Comparison of ENCODE assay signal across 10 cellular contexts in the genomic region with DNA sequence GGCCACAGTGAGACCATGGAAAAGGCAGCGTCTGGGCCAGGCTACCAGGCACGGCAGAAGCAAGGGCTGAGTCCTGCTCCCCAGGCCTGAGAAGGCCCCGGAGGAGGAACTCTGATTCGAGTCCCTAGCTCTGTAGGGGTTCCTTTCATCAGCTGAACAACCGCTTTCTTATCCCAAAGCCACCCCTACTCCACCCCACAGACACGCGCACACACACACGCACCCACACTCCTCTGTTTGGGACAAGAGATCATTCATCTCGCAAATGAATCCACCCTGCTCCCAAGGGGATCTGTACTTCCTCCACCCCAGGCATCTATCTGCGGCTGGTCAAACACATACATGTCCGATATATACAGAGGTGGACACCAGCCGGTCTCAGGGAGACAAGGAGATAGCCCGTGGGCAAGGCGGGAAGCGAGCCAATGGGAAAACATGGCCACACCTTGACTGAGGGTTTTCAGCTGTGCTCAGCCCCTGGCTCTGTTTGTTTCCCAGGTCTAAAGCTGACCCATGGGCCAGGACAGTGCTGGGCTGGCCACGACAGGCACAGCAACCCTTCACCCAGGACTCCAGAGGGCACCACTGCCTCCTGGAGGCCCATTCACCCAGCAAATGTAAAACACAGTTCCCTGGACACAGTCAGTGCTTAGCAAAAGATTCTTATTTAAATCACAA. TPM values are rescaled to one million over a fixed set of nuclear protein-coding genes. Genes with fewer than 3 reads are reported as not detected.
DNase-seq lines count a peak whose midpoint lies in the region; ATAC-seq and TF ChIP-seq lines count a peak whose summit lies in the region.
"Had no signal": no experiment of that assay in that cellular context is flagged by ENCODE, and none has a peak within 500 bp of the region (broad histone marks: within the 10 kb centered on the region; RNA-seq: fewer than 3 reads in every experiment).

No MANE protein-coding gene starts in this region.

- no peak for TF ChIP-seq POLR2A in prostate gland (IDR thresholded peaks at IDR 0.05)

- H3K9me3 ChIP-seq in RWPE2 (ENCODE audit: severe bottlenecking): no peaks in the 10 kb centered on the region
- no peaks in the 10 kb centered on the region for H3K9me3 ChIP-seq in prostate gland

- H3K4me1 ChIP-seq in RWPE2 (ENCODE audit: insufficient read depth, poor library complexity, severe bottlenecking) (peaks cover 17% of the 10 kb centered on the region), prostate gland (replicated peaks) (peaks cover 21% of the 10 kb centered on the region)

- H3K27ac ChIP-seq in RWPE2 (ENCODE audit: poor library complexity, severe bottlenecking) (no peak overlapping the region), prostate gland (peak overlapping the region; percentile 30 to 79)
- H3K27ac ChIP-seq: KMS-11 had no signal

- no peak for ATAC-seq in RWPE2 (ENCODE audit: low read depth)
- no peak for ATAC-seq in GM18868 (IDR thresholded peaks at IDR 0.05; ENCODE audit: unreplicated experiment)
- no peak for ATAC-seq in GM18517 (IDR thresholded peaks at IDR 0.05; ENCODE audit: unreplicated experiment)
- no peak for ATAC-seq in GM18909 (IDR thresholded peaks at IDR 0.05; ENCODE audit: poor library complexity, unreplicated experiment)

- intact Hi-C loops in prostate gland (cut with DNase I): no loop called here

- TF ChIP-seq CTCF in AG10803 (conservative IDR thresholded peaks at IDR 0.05; ENCODE audit: low read length) (peak; percentile 41), RWPE2 (IDR thresholded peaks at IDR 0.05; ENCODE audit: poor library complexity, severe bottlenecking) (no peak), fibroblast of the aortic adventitia (IDR thresholded peaks at IDR 0.05; ENCODE audit: insufficient read depth, low read length) (peak; percentile 57), prostate gland (IDR thresholded peaks at IDR 0.05) (peak in 2 of 4 experiments; percentile 19 to 27)

- no peaks in the 10 kb centered on the region for H3K36me3 ChIP-seq in RWPE2 (ENCODE audit: low read depth)
- no peaks in the 10 kb centered on the region for H3K36me3 ChIP-seq in prostate gland

- 68% methylated on average over 16 of the region's 16 CpGs for WGBS in prostate gland

- H3K4me3 ChIP-seq in AG10803 (ENCODE audit: low read length): no peak overlapping the region
- no peak overlapping the region for H3K4me3 ChIP-seq in RWPE2 (ENCODE audit: severe bottlenecking)
- peak overlapping the region; percentile 13 for H3K4me3 ChIP-seq in fibroblast of the aortic adventitia (ENCODE audit: low read depth, low read length)
- no peak overlapping the region for H3K4me3 ChIP-seq in prostate gland

- H3K27me3 ChIP-seq in RWPE2 (ENCODE audit: insufficient read depth, poor library complexity, severe bottlenecking): no peaks in the 10 kb centered on the region
- no peaks in the 10 kb centered on the region for H3K27me3 ChIP-seq in prostate gland (replicated peaks; ENCODE audit: insufficient read depth)

- DNase-seq in AG10803 (ENCODE audit: low read depth) (no peak), RWPE2 (ENCODE audit: low spot score) (peak; percentile 32), fibroblast of the aortic adventitia (ENCODE audit: low read depth) (no peak), prostate gland (ENCODE audit: low spot score) (no peak), GF-D8 (lab: John Stamatoyannopoulos, UW) (no peak)
- DNase-seq: activated CD4-positive, alpha-beta T cell treated with anti-CD3 and anti-CD28 coated beads for 1 hour had no signal

RNA-seq across cellular contexts. Expression of gene ZCCHC24, which starts 7.3 kb away (rescaled TPM):
- total RNA-seq in fibroblast of the aortic adventitia (ENCODE audit: low replicate concordance) (38.8 and 56.0 TPM in 2 replicates), prostate gland (10 to 100 TPM; 20.8 to 51.2 TPM)
